14 cellular contexts compared by ENCODE assay signal in genomic region chr2:170277943-170278342, GRCh38.
DNase-seq lines count a peak whose midpoint lies in the region; ATAC-seq, FAIRE-seq and TF ChIP-seq lines count a peak whose summit lies in the region.
"Had no signal": no experiment of that assay in that cellular context is flagged by ENCODE, and none has a peak within 500 bp of the region (broad histone marks: within the 10 kb centered on the region; RNA-seq: fewer than 3 reads in every experiment).

No MANE protein-coding gene starts in this region.

- no peak for ATAC-seq in upper lobe of left lung (ENCODE audit: low FRiP score in 2 of 2)
- ATAC-seq in GM21515 (IDR thresholded peaks at IDR 0.05; ENCODE audit: unreplicated experiment) = no peak
- ATAC-seq: CD8-positive, alpha-beta T cell had no signal

- no peaks in the 10 kb centered on the region for H3K9me3 ChIP-seq in upper lobe of left lung
- H3K9me3 ChIP-seq: SJSA1 had no signal

- no peak for TF ChIP-seq EP300 in upper lobe of left lung (IDR thresholded peaks at IDR 0.05)

- H3K27ac ChIP-seq in upper lobe of left lung = no peak overlapping the region
- H3K27ac ChIP-seq: RWPE1, SJSA1 had no signal

- no peaks in the 10 kb centered on the region for H3K4me1 ChIP-seq in upper lobe of left lung
- H3K4me1 ChIP-seq: SJSA1 had no signal

- peak; percentile 98 for FAIRE-seq in islet of Langerhans (lab: Jason Lieb, UNC)
- FAIRE-seq: GM12891 had no signal

- no peak overlapping the region for H3K4me3 ChIP-seq in upper lobe of left lung
- H3K4me3 ChIP-seq: GM23338, SJSA1 had no signal

- H3K36me3 ChIP-seq in upper lobe of left lung = no peaks in the 10 kb centered on the region
- H3K36me3 ChIP-seq: SJSA1 had no signal

- DNase-seq in NCI-H1092 treated with DMSO at 0.1 percent for 48 hours (lab: John Stamatoyannopoulos, UW) = peak; percentile 68
- peak; percentile 83 for DNase-seq in NCI-H146 (lab: John Stamatoyannopoulos, UW)
- peak; percentile 84 for DNase-seq in NCI-H69 (lab: John Stamatoyannopoulos, UW)
- no peak for DNase-seq in upper lobe of left lung
- no peak for DNase-seq in stimulated activated CD4-positive, alpha-beta T cell treated with anti-CD3 and anti-CD28 coated beads, Interleukin-15, amount 100 ng/mL, for 24 hours
- DNase-seq in G401 (ENCODE audit: low spot score) = no peak
- DNase-seq: CD8-positive, alpha-beta T cell; NCI-H510A treated with DMSO at 0.1 percent for 48 hours had no signal

- in situ Hi-C loops in G401 (cut with HindIII; ENCODE audit: low sequenced_read_pairs) = no loop called here

- TF ChIP-seq POLR2A in upper lobe of left lung (IDR thresholded peaks at IDR 0.05) = no peak

- TF ChIP-seq CTCF in upper lobe of left lung (IDR thresholded peaks at IDR 0.05) = no peak

- WGBS in upper lobe of left lung, 2 donors = 88 to 94% methylated on average over 2 of the region's 2 CpGs

- H3K27me3 ChIP-seq in upper lobe of left lung = no peaks in the 10 kb centered on the region

Comparison
In these comparisons a context has a peak if more than half of its experiments do, and no peak if none do; other contexts are left out.
1. DNase-seq: peak in NCI-H1092 treated with DMSO at 0.1 percent for 48 hours (single experiment), NCI-H146 (single experiment) and NCI-H69 (single experiment); none in upper lobe of left lung (0 of 2), stimulated activated CD4-positive, alpha-beta T cell treated with anti-CD3 and anti-CD28 coated beads, Interleukin-15, amount 100 ng/mL, for 24 hours (single experiment) and G401 (single experiment).